ENCODE assay signal across 9 cellular contexts in genomic region chr18:63511285-63511684, GRCh38. TPM values are rescaled to one million over a fixed set of nuclear protein-coding genes. Genes with fewer than 3 reads are reported as not detected.
A peak's percentile ranks its signal among the peaks of the same experiment; 100 is the strongest.
DNase-seq lines count a peak whose midpoint lies in the region; ATAC-seq and TF ChIP-seq lines count a peak whose summit lies in the region.
"Had no signal": no experiment of that assay in that cellular context is flagged by ENCODE, and none has a peak within 500 bp of the region (broad histone marks: within the 10 kb centered on the region; RNA-seq: fewer than 3 reads in every experiment).

No MANE protein-coding gene starts in this region.

- no peaks in the 10 kb centered on the region for H3K79me1 ChIP-seq in mesendoderm (ENCODE audit: low read length)

- TF ChIP-seq CTCF in MCF 10A (IDR thresholded peaks at IDR 0.05; ENCODE audit: unreplicated experiment) (peak; percentile 39), breast epithelium (IDR thresholded peaks at IDR 0.05) (peak in 1 of 3 donors; percentile 29)

- no peak overlapping the region for H3K4me3 Mint-ChIP-seq in MCF 10A (ENCODE audit: unreplicated experiment)
- H3K4me3 Mint-ChIP-seq in stimulated activated memory B cell treated with anti-CD40 and anti-IgM and Interleukin-4, amounts not matched to agents 10 μg/mL and 1 μg/mL and 100 μg/mL, for 72 hours = no peak overlapping the region
- H3K4me3 Mint-ChIP-seq: activated naive CD8-positive, alpha-beta T cell had no signal

- no peak overlapping the region for H3K27ac ChIP-seq in breast epithelium
- H3K27ac ChIP-seq in mesendoderm (ENCODE audit: low read depth, low read length) = no peak overlapping the region

- no peak overlapping the region for H2AK5ac ChIP-seq in mesendoderm (ENCODE audit: low read length)

- no peak overlapping the region for H3K18ac ChIP-seq in mesendoderm (ENCODE audit: low read length)

- DNase-seq in MCF 10A (ENCODE audit: unreplicated experiment) (peak; percentile 75), breast epithelium (ENCODE audit: low spot score in 2 of 2) (no peak), NCI-H2196 treated with DMSO at 0.1 percent for 48 hours (lab: John Stamatoyannopoulos, UW; ENCODE audit: unreplicated experiment) (peak; percentile 13), cerebellum (ENCODE audit: low spot score) (peak; percentile 5), mesendoderm (peak; percentile 92)

- H3K4me1 ChIP-seq in breast epithelium = no peaks in the 10 kb centered on the region
- H3K4me1 ChIP-seq in mesendoderm (ENCODE audit: control insufficient read depth, low read depth, low read length) = no peaks in the 10 kb centered on the region

- no peak overlapping the region for H2BK15ac ChIP-seq in mesendoderm (replicated peaks; ENCODE audit: low read depth)

- BruUV-seq in MCF 10A (replicated peaks; lab: Mats Ljungman, UMichigan) = no TSS peak

- H3K36me3 Mint-ChIP-seq in MCF 10A (ENCODE audit: insufficient read depth, unreplicated experiment) = peaks cover 11% of the 10 kb centered on the region
- no peaks in the 10 kb centered on the region for H3K36me3 Mint-ChIP-seq in stimulated activated memory B cell treated with anti-CD40 and anti-IgM and Interleukin-4, amounts not matched to agents 10 μg/mL and 1 μg/mL and 100 μg/mL, for 72 hours
- H3K36me3 Mint-ChIP-seq: activated naive CD8-positive, alpha-beta T cell had no signal

- peaks cover 0 to 5% of the 10 kb centered on the region in 2 donors for H3K27me3 ChIP-seq in breast epithelium
- H3K27me3 ChIP-seq in mesendoderm (ENCODE audit: insufficient read depth, low read length, poor library complexity) = no peaks in the 10 kb centered on the region

- no peak overlapping the region for H2BK120ac ChIP-seq in mesendoderm (ENCODE audit: low read depth, low read length)

- intact Hi-C loops in MCF 10A (cut with micrococcal nuclease) = loop anchor here (2.0 kb wide), 1 partner anchor 426 kb away; no protein-coding TSS in a partner anchor
- intact Hi-C loops in breast epithelium (cut with DNase I; ENCODE audit: low total_unique reads) = no loop called here

- no peak overlapping the region for H3K9ac ChIP-seq in mesendoderm (ENCODE audit: low read length)

- H4K5ac ChIP-seq in mesendoderm (ENCODE audit: low read length) = no peak overlapping the region

- no peak overlapping the region for H3K4ac ChIP-seq in mesendoderm (ENCODE audit: low read depth, low read length)

- no peak overlapping the region for H3K56ac ChIP-seq in mesendoderm (ENCODE audit: low read length)

- H3K27me3 Mint-ChIP-seq in MCF 10A (ENCODE audit: insufficient read depth, unreplicated experiment) = no peaks in the 10 kb centered on the region
- H3K27me3 Mint-ChIP-seq in stimulated activated memory B cell treated with anti-CD40 and anti-IgM and Interleukin-4, amounts not matched to agents 10 μg/mL and 1 μg/mL and 100 μg/mL, for 72 hours = peaks cover 49% of the 10 kb centered on the region

- no peak overlapping the region for H3K4me3 ChIP-seq in breast epithelium
- no peak overlapping the region for H3K4me3 ChIP-seq in mesendoderm (ENCODE audit: low read length)

- H3K23ac ChIP-seq in mesendoderm (ENCODE audit: low read length) = no peak overlapping the region

- CTCF ChIA-PET in MCF 10A (lab: Yijun Ruan, JAX) = interaction anchor here (0.5 to 16.2 kb wide), 45 partner anchors 8 to 467 kb away, joined by 3 to 535 read pairs (median 4); partner anchors contain the start of genes SERPINB11, SERPINB12, SERPINB13 and VPS4B

- H3K4me1 Mint-ChIP-seq in MCF 10A (ENCODE audit: insufficient read depth, unreplicated experiment) = peaks cover 6% of the 10 kb centered on the region
- H3K4me1 Mint-ChIP-seq in stimulated activated memory B cell treated with anti-CD40 and anti-IgM and Interleukin-4, amounts not matched to agents 10 μg/mL and 1 μg/mL and 100 μg/mL, for 72 hours = no peaks in the 10 kb centered on the region

- H3K27ac Mint-ChIP-seq in MCF 10A (ENCODE audit: low read depth, unreplicated experiment) = no peak overlapping the region
- H3K27ac Mint-ChIP-seq in stimulated activated memory B cell treated with anti-CD40 and anti-IgM and Interleukin-4, amounts not matched to agents 10 μg/mL and 1 μg/mL and 100 μg/mL, for 72 hours = no peak overlapping the region
- H3K27ac Mint-ChIP-seq: activated naive CD8-positive, alpha-beta T cell had no signal

- no peak for TF ChIP-seq POLR2A in breast epithelium (IDR thresholded peaks at IDR 0.05)

- H3K36me3 ChIP-seq in breast epithelium (no peaks in the 10 kb centered on the region), mesendoderm (ENCODE audit: control insufficient read depth, insufficient read depth, low read length) (no peaks in the 10 kb centered on the region)

- H3K9me3 Mint-ChIP-seq in MCF 10A (ENCODE audit: unreplicated experiment) = no peaks in the 10 kb centered on the region
- H3K9me3 Mint-ChIP-seq in stimulated activated memory B cell treated with anti-CD40 and anti-IgM and Interleukin-4, amounts not matched to agents 10 μg/mL and 1 μg/mL and 100 μg/mL, for 72 hours = no peaks in the 10 kb centered on the region

- H4K8ac ChIP-seq in mesendoderm (ENCODE audit: low read depth, low read length) = no peak overlapping the region

- no peaks in the 10 kb centered on the region for H3K9me3 ChIP-seq in breast epithelium

- H3K4me2 ChIP-seq in mesendoderm (ENCODE audit: low read length) = no peak overlapping the region

- no peak overlapping the region for H2BK5ac ChIP-seq in mesendoderm (ENCODE audit: low read length)

- H3K79me2 ChIP-seq in mesendoderm (ENCODE audit: control insufficient read depth, insufficient read depth, low read length) = no peaks in the 10 kb centered on the region

- WGBS in mesendoderm (ENCODE audit: extremely low coverage, insufficient coverage, low lambda C conversion rate) = no CpG with 5 or more reads among the region's 7 CpGs

- ATAC-seq in stimulated activated memory B cell treated with anti-CD40 and anti-IgM and Interleukin-4, amounts not matched to agents 10 μg/mL and 1 μg/mL and 100 μg/mL, for 72 hours = no peak
- ATAC-seq in HG03378 (IDR thresholded peaks at IDR 0.05; ENCODE audit: unreplicated experiment) = no peak
- ATAC-seq in HG02973 (IDR thresholded peaks at IDR 0.05; ENCODE audit: unreplicated experiment) = no peak

- POLR2A ChIA-PET in MCF 10A (lab: Yijun Ruan, JAX) = interaction anchor here (0.8 to 2.2 kb wide), 11 partner anchors 9 to 425 kb away, joined by 3 to 8 read pairs (median 3); partner anchors contain the start of gene VPS4B

RNA-seq across cellular contexts. Expression of gene SERPINB12, which starts 30.9 kb away (rescaled TPM):
- not detected in 2 replicates for total RNA-seq in MCF 10A (2022)
- total RNA-seq in breast epithelium = not detected
- total RNA-seq in cerebellum = not detected
- polyA plus RNA-seq in mesendoderm (2013, experiment 1 of 2) = not detected
- polyA plus RNA-seq in mesendoderm (2013, experiment 2 of 2) = not detected

RNA-seq across cellular contexts. Expression of gene SERPINB5, which starts 34.5 kb away (rescaled TPM):
- 254 and 330 TPM in 2 replicates for total RNA-seq in MCF 10A (2022)
- 10 to 100 TPM in 2 of 3 donors, not detected in 1; 12.6 to 17.4 TPM for total RNA-seq in breast epithelium
- not detected for total RNA-seq in cerebellum
- 1.0 TPM for polyA plus RNA-seq in mesendoderm (2013, experiment 1 of 2)
- polyA plus RNA-seq in mesendoderm (2013, experiment 2 of 2) = 1.0 TPM

Comparison
In these comparisons a context has a peak if more than half of its experiments do, and no peak if none do; other contexts are left out.
1. DNase-seq: peak in MCF 10A (single experiment), NCI-H2196 treated with DMSO at 0.1 percent for 48 hours (single experiment), cerebellum (single experiment) and mesendoderm (single experiment); none in breast epithelium (0 of 2).
2. RNA of gene SERPINB5, which starts 34.5 kb away (total RNA-seq): 254 to 330 TPM in MCF 10A; 12.6 to 17.4 TPM in breast epithelium and not detected in cerebellum (single experiment); every median in the first group is over 10 times any median in the second.